18 cellular contexts compared by ENCODE assay signal in genomic region chr1:223226271-223226670, GRCh38.
A peak's percentile ranks its signal among the peaks of the same experiment; 100 is the strongest.
DNase-seq lines count a peak whose midpoint lies in the region; ATAC-seq, FAIRE-seq and TF ChIP-seq lines count a peak whose summit lies in the region.
"Had no signal": no experiment of that assay in that cellular context is flagged by ENCODE, and none has a peak within 500 bp of the region (broad histone marks: within the 10 kb centered on the region; RNA-seq: fewer than 3 reads in every experiment).

No MANE protein-coding gene starts in this region.

- no peak for TF ChIP-seq CTCF in osteoblast (IDR thresholded peaks at IDR 0.05; ENCODE audit: extremely low read depth, low read depth, low read length)
- no peak for TF ChIP-seq CTCF in vagina (IDR thresholded peaks at IDR 0.05)

- TF ChIP-seq POLR2A in vagina (IDR thresholded peaks at IDR 0.05) (no peak), GM12891 (IDR thresholded peaks at IDR 0.05; ENCODE audit: low read depth, low read length) (no peak)

- intact Hi-C loops in vagina (cut with DNase I): loop anchor here (1.0 kb wide), 1 partner anchor 43 kb away; no protein-coding TSS in a partner anchor

- no peak overlapping the region for H3K4me2 ChIP-seq in osteoblast (ENCODE audit: insufficient read depth, low read length)
- H3K4me2 ChIP-seq: A549 had no signal

- H3K9me3 ChIP-seq in osteoblast (ENCODE audit: low read depth, low read length) (no peaks in the 10 kb centered on the region), vagina (no peaks in the 10 kb centered on the region)
- H3K9me3 ChIP-seq: A549 had no signal

- H3K9me3 Mint-ChIP-seq in activated CD8-positive, alpha-beta memory T cell treated with anti-CD3 and anti-CD28 coated beads, Interleukin-2, amount 10 ng/mL, durations not matched to agents 7 days and 5 days (ENCODE audit: low read depth): no peaks in the 10 kb centered on the region
- H3K9me3 Mint-ChIP-seq: CD14-positive monocyte; CD8-positive, alpha-beta T cell had no signal

- no peak overlapping the region for H3K27ac ChIP-seq in osteoblast (ENCODE audit: low read depth, low read length)
- H3K27ac ChIP-seq in vagina: no peak overlapping the region
- H3K27ac ChIP-seq: A549 had no signal

- CTCF ChIA-PET in activated CD8-positive, alpha-beta memory T cell treated with anti-CD3 and anti-CD28 coated beads, Interleukin-2, amount 10 ng/mL, durations not matched to agents 7 days and 5 days (lab: Charles Lee): no interaction called here

- no peak for FAIRE-seq in GM12891 (lab: Jason Lieb, UNC)
- FAIRE-seq: A549, GM19239, H1, HepG2, HTR-8/SVneo had no signal

- H4K20me1 ChIP-seq in osteoblast (ENCODE audit: insufficient read depth, low read length): no peaks in the 10 kb centered on the region

- H3K27me3 Mint-ChIP-seq in activated CD8-positive, alpha-beta memory T cell treated with anti-CD3 and anti-CD28 coated beads, Interleukin-2, amount 10 ng/mL, durations not matched to agents 7 days and 5 days: no peaks in the 10 kb centered on the region

- H3K36me3 ChIP-seq in osteoblast (ENCODE audit: insufficient read depth, low read length) (no peaks in the 10 kb centered on the region), vagina (no peaks in the 10 kb centered on the region)

- H2AFZ ChIP-seq in osteoblast (ENCODE audit: low read length): no peak overlapping the region

- H3K4me3 Mint-ChIP-seq in activated CD8-positive, alpha-beta memory T cell treated with anti-CD3 and anti-CD28 coated beads, Interleukin-2, amount 10 ng/mL, durations not matched to agents 7 days and 5 days: no peak overlapping the region
- H3K4me3 Mint-ChIP-seq: CD14-positive monocyte; CD8-positive, alpha-beta T cell had no signal

- no peak for ATAC-seq in activated CD8-positive, alpha-beta memory T cell treated with anti-CD3 and anti-CD28 coated beads, Interleukin-2, amount 10 ng/mL, durations not matched to agents 7 days and 5 days
- ATAC-seq: A549; CD8-positive, alpha-beta T cell; HCT116; HepG2 had no signal

- H3K4me3 ChIP-seq in osteoblast (ENCODE audit: insufficient read depth, low read length) (no peak overlapping the region), vagina (no peak overlapping the region)
- H3K4me3 ChIP-seq: A549 had no signal

- H3K4me1 ChIP-seq in osteoblast (ENCODE audit: insufficient read depth, low read length): peaks cover 25% of the 10 kb centered on the region
- no peaks in the 10 kb centered on the region for H3K4me1 ChIP-seq in vagina
- H3K4me1 ChIP-seq: A549 had no signal

- no peak overlapping the region for H3K27ac Mint-ChIP-seq in activated CD8-positive, alpha-beta memory T cell treated with anti-CD3 and anti-CD28 coated beads, Interleukin-2, amount 10 ng/mL, durations not matched to agents 7 days and 5 days
- H3K27ac Mint-ChIP-seq: CD8-positive, alpha-beta T cell had no signal

- DNase-seq in activated CD8-positive, alpha-beta memory T cell treated with anti-CD3 and anti-CD28 coated beads, Interleukin-2, amount 10 ng/mL, durations not matched to agents 7 days and 5 days: peak; percentile 23
- peak; percentile 26 for DNase-seq in islet precursor cell
- DNase-seq in osteoblast (ENCODE audit: insufficient read length, low spot score, missing footprints): peak; percentile 51
- peak; percentile 67 to 82 for DNase-seq in vagina (ENCODE audit: extremely low spot score in 2 of 2)
- no peak for DNase-seq in NCI-H2227 treated with DMSO at 0.1 percent for 48 hours (lab: John Stamatoyannopoulos, UW)
- no peak for DNase-seq in GM12891 (ENCODE audit: insufficient read length, low spot score)
- DNase-seq in activated CD4-positive, CD25-positive, alpha-beta regulatory T cell (lab: John Stamatoyannopoulos, UW): no peak
- DNase-seq: COR-L47, DND-41, GDM1 had no signal

- H3K4me1 Mint-ChIP-seq in activated CD8-positive, alpha-beta memory T cell treated with anti-CD3 and anti-CD28 coated beads, Interleukin-2, amount 10 ng/mL, durations not matched to agents 7 days and 5 days: no peaks in the 10 kb centered on the region

- H3K36me3 Mint-ChIP-seq in activated CD8-positive, alpha-beta memory T cell treated with anti-CD3 and anti-CD28 coated beads, Interleukin-2, amount 10 ng/mL, durations not matched to agents 7 days and 5 days: no peaks in the 10 kb centered on the region
- H3K36me3 Mint-ChIP-seq: CD14-positive monocyte; CD8-positive, alpha-beta T cell had no signal

- H3K79me2 ChIP-seq in osteoblast (ENCODE audit: insufficient read depth, low read length): no peaks in the 10 kb centered on the region

- H3K27me3 ChIP-seq in osteoblast (ENCODE audit: insufficient read depth, low read length) (peaks cover 3% of the 10 kb centered on the region), vagina (no peaks in the 10 kb centered on the region)

TF ChIP-seq in GM12891, 5 proteins besides CTCF, POLR2A, EP300 and RAD21:
- TF ChIP-seq TAF1 (IDR thresholded peaks at IDR 0.05; ENCODE audit: low read depth, low read length): no peak
- TF ChIP-seq POU2F2 (IDR thresholded peaks at IDR 0.05; ENCODE audit: low read depth, low read length): no peak
- no peak for TF ChIP-seq POLR2AphosphoS5 (IDR thresholded peaks at IDR 0.05; ENCODE audit: low read depth, low read length)
- TF ChIP-seq SPI1 (IDR thresholded peaks at IDR 0.05; ENCODE audit: low read depth, low read length): no peak
- TF ChIP-seq PAX5 (IDR thresholded peaks at IDR 0.05; ENCODE audit: insufficient read depth, low read length, severe bottlenecking): no peak

Comparison
In these comparisons a context has a peak if more than half of its experiments do, and no peak if none do; other contexts are left out.
1. DNase-seq: peak in activated CD8-positive, alpha-beta memory T cell treated with anti-CD3 and anti-CD28 coated beads, Interleukin-2, amount 10 ng/mL, durations not matched to agents 7 days and 5 days (single experiment), islet precursor cell (single experiment), osteoblast (single experiment) and vagina (2 of 2); none in NCI-H2227 treated with DMSO at 0.1 percent for 48 hours (single experiment), GM12891 (single experiment) and activated CD4-positive, CD25-positive, alpha-beta regulatory T cell (0 of 4).